Comparison of ENCODE assay signal across 14 cellular contexts in the genomic region with DNA sequence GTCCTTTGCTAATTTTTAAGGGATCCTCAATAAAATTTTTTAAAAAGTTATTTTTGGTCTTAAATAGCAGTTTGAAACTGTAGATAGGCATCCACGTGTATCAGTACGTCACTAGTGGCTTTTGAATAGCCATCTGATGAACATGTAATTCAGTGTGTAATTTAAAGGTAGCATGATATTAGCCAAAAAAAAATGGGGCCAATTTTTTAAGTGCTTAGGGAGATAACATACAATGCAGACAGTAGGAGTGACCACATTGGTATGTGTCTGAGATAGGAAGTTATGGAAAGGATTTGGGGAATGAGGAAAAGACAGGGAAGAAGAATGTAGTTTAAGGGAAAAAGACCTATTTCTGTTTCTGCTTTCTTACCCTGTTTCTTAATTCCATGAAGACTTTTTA. TPM values are rescaled to one million over a fixed set of nuclear protein-coding genes. Genes with fewer than 3 reads are reported as not detected.
DNase-seq lines count a peak whose midpoint lies in the region; ATAC-seq and TF ChIP-seq lines count a peak whose summit lies in the region.
"Had no signal": no experiment of that assay in that cellular context is flagged by ENCODE, and none has a peak within 500 bp of the region (broad histone marks: within the 10 kb centered on the region; RNA-seq: fewer than 3 reads in every experiment).

No MANE protein-coding gene starts in this region.

- H3K36me3 Mint-ChIP-seq in T-cell, result peaks cover 13% of the 10 kb centered on the region
- H3K36me3 Mint-ChIP-seq in stimulated activated effector memory CD8-positive, alpha-beta T cell treated with anti-CD3 and anti-CD28 coated beads, Interleukin-12 subunit alpha, Interleukin-12 subunit beta, amount 100 ng/mL, for 72 hours, result peaks cover 82% of the 10 kb centered on the region

- H3K4me2 ChIP-seq in DOHH2 (ENCODE audit: low read length), result 0 out of 2 replicates have a peak overlapping the region, but pooled peaks have one; percentile 20

- peaks cover 24 to 30% (median 27%) of the 10 kb centered on the region in 3 donors for H3K4me1 Mint-ChIP-seq in T-cell
- peaks cover 27% of the 10 kb centered on the region for H3K4me1 Mint-ChIP-seq in stimulated activated effector memory CD8-positive, alpha-beta T cell treated with anti-CD3 and anti-CD28 coated beads, Interleukin-12 subunit alpha, Interleukin-12 subunit beta, amount 100 ng/mL, for 72 hours

- no peak overlapping the region for H3K27ac ChIP-seq in DOHH2 (ENCODE audit: low read depth, low read length)
- H3K27ac ChIP-seq: SJCRH30 had no signal

- H3K9me3 ChIP-seq in DOHH2 (ENCODE audit: control insufficient read depth, insufficient read depth, low read length), result no peaks in the 10 kb centered on the region
- H3K9me3 ChIP-seq: heart left ventricle, SJCRH30 had no signal

- no peaks in the 10 kb centered on the region for H3K9me2 ChIP-seq in DOHH2 (replicated peaks; ENCODE audit: control insufficient read depth, low read length)

- peaks cover 47% of the 10 kb centered on the region for H3K36me3 ChIP-seq in DOHH2 (ENCODE audit: control insufficient read depth, low read length)

- peak overlapping the region in 2 of 3 donors; percentile 85 to 96 for H3K4me3 Mint-ChIP-seq in T-cell
- peak overlapping the region; percentile 84 for H3K4me3 Mint-ChIP-seq in stimulated activated effector memory CD8-positive, alpha-beta T cell treated with anti-CD3 and anti-CD28 coated beads, Interleukin-12 subunit alpha, Interleukin-12 subunit beta, amount 100 ng/mL, for 72 hours

- peaks cover 30% of the 10 kb centered on the region for H3K4me1 ChIP-seq in DOHH2 (ENCODE audit: control insufficient read depth, low read length)
- H3K4me1 ChIP-seq: SJCRH30 had no signal

- CTCF ChIA-PET in T-cell (lab: Charles Lee), result no interaction called here

- no peak overlapping the region for H3K4me3 ChIP-seq in DOHH2 (ENCODE audit: low read length)
- H3K4me3 ChIP-seq in fibroblast of pulmonary artery (replicated peaks; ENCODE audit: low read depth, low read length), result no peak overlapping the region
- H3K4me3 ChIP-seq: heart left ventricle, SJCRH30 had no signal

- H3K9me3 Mint-ChIP-seq in T-cell, result no peaks in the 10 kb centered on the region
- H3K9me3 Mint-ChIP-seq in stimulated activated effector memory CD8-positive, alpha-beta T cell treated with anti-CD3 and anti-CD28 coated beads, Interleukin-12 subunit alpha, Interleukin-12 subunit beta, amount 100 ng/mL, for 72 hours, result no peaks in the 10 kb centered on the region
- H3K9me3 Mint-ChIP-seq: natural killer cell, WTC11 had no signal

- H3K27me3 Mint-ChIP-seq in T-cell, result no peaks in the 10 kb centered on the region

- ATAC-seq in T-cell (replicated peaks in 1 of 4) (no peak), GM21737 (IDR thresholded peaks at IDR 0.05; ENCODE audit: unreplicated experiment) (no peak), GM18505 (IDR thresholded peaks at IDR 0.05; ENCODE audit: unreplicated experiment) (no peak)
- no peak for ATAC-seq in stimulated activated effector memory CD8-positive, alpha-beta T cell treated with anti-CD3 and anti-CD28 coated beads, Interleukin-12 subunit alpha, Interleukin-12 subunit beta, amount 100 ng/mL, for 72 hours
- ATAC-seq: heart left ventricle, left colon, natural killer cell, WTC11 had no signal

- TF ChIP-seq CTCF in DOHH2 (IDR thresholded peaks at IDR 0.05; ENCODE audit: low read depth, low read length, poor library complexity, severe bottlenecking) (no peak), fibroblast of pulmonary artery (IDR thresholded peaks at IDR 0.05; ENCODE audit: low read length, missing control alignments) (no peak)

- peaks cover 4% of the 10 kb centered on the region; the same call in 1 of the 2 replicates for H3F3A ChIP-seq in DOHH2 (ENCODE audit: control insufficient read depth, insufficient read depth)

- POLR2A ChIA-PET in T-cell (lab: Charles Lee), result no interaction called here

- H3K79me2 ChIP-seq in DOHH2 (ENCODE audit: control insufficient read depth, low read length), result peaks cover 51% of the 10 kb centered on the region

- H3K27me3 ChIP-seq in DOHH2 (ENCODE audit: control insufficient read depth, low read length), result no peaks in the 10 kb centered on the region
- H3K27me3 ChIP-seq: heart left ventricle, SJCRH30 had no signal

- no peak for DNase-seq in T-cell
- DNase-seq in fibroblast of pulmonary artery (ENCODE audit: low read depth), result peak; percentile 89
- no peak for DNase-seq in stimulated activated effector memory CD8-positive, alpha-beta T cell treated with anti-CD3 and anti-CD28 coated beads, Interleukin-12 subunit alpha, Interleukin-12 subunit beta, amount 100 ng/mL, for 72 hours (ENCODE audit: low spot score in 2 of 2)
- no peak for DNase-seq in SHP77 (lab: John Stamatoyannopoulos, UW)
- DNase-seq: effector CD4-positive, alpha-beta T cell; heart left ventricle; left colon; natural killer cell; NCI-H2029 treated with DMSO at 0.1 percent for 48 hours; SJCRH30 had no signal

- no peak for TF ChIP-seq POLR2A in GM18505 (IDR thresholded peaks at IDR 0.05; ENCODE audit: borderline replicate concordance, extremely low read depth, insufficient read depth, insufficient read length)

- no peak overlapping the region for H3K27ac Mint-ChIP-seq in T-cell
- no peak overlapping the region for H3K27ac Mint-ChIP-seq in stimulated activated effector memory CD8-positive, alpha-beta T cell treated with anti-CD3 and anti-CD28 coated beads, Interleukin-12 subunit alpha, Interleukin-12 subunit beta, amount 100 ng/mL, for 72 hours
- H3K27ac Mint-ChIP-seq: WTC11 had no signal

- no peaks in the 10 kb centered on the region for H4K20me1 ChIP-seq in DOHH2 (ENCODE audit: control insufficient read depth, insufficient read depth, low read depth, low read length)

RNA-seq across cellular contexts. Expression of a gene that starts 2.5 kb away (rescaled TPM):
- total RNA-seq in T-cell, result 10 to 100 TPM in 4 of 5 donors, 1 to 10 TPM in 1; 9.4 to 14.0 (median 10.8) TPM
